In the genomic region with DNA sequence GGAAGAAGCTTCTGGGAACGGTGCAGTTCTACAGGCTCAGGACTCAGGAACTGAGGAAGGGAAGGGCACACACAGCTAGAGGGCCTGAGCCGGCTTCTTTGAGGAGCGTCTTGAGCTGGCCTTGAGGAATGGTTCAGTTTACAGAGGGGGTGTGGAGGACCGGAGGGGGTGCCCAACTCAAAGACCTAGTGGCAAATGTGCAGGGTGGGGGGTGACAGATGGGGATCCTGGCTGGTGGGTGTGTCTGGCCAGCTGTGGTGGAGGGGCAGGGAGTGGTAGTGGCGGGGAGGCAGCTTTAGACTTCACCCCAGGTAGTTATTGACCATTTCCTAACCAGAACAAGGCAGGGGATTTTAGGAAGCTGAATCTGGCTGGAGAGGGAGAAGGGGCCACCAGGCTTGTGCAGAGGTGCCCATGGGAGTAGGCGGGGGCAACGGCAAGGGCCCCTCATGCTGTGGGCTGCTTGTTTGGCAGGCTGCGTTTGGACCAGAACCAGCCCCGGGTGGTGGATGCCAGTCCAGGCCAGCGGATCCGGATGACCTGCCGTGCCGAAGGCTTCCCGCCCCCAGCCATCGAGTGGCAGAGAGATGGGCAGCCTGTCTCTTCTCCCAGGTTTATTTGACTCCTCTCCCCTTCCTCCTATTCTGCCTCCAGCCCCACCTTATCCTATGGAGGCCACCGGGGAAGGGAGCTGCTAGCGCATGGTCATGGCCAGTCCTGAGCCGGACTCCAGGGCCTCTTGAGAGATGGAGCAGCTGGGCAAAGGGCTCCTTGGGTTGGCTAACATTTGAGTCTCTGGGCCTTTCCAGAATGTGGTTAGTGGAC, we compare ENCODE assay signal across 22 cellular contexts.
"Had no signal": no experiment of that assay in that cellular context is flagged by ENCODE, and none has a peak within 500 bp of the region (broad histone marks: within the 10 kb centered on the region; RNA-seq: fewer than 3 reads in every experiment).

No MANE protein-coding gene starts in this region.

- H3K27me3 Mint-ChIP-seq: dendritic cell treated with granulocyte-macrophage colony-stimulating factor and Interleukin-4, amounts not matched to agents 40 ng/mL and 50 ng/mL, for 4 days had no signal

- ATAC-seq: effector memory CD8-positive, alpha-beta T cell; lower lobe of right lung had no signal

- H3K27ac Mint-ChIP-seq: activated B cell treated with CpG ODN at 0.5 μM for 24 hours; activated CD4-positive, alpha-beta T cell treated with anti-CD3 and anti-CD28 coated beads, Interleukin-2, amount 10 ng/mL, durations not matched to agents 24 days and 14 days; activated T-helper 2 cell treated with anti-CD3 and anti-CD28 coated beads, Interferon-gamma antibody, Interleukin-2, Interleukin-4, amounts not matched to agents 10 μg/mL and 5 μg/mL and 100 μg/mL, durations not matched to agents 14 hours and 24 hours and 36 hours; dendritic cell treated with granulocyte-macrophage colony-stimulating factor and Interleukin-4, amounts not matched to agents 40 ng/mL and 50 ng/mL, for 4 days had no signal

- H3K4me1 Mint-ChIP-seq: activated CD4-positive, alpha-beta T cell treated with anti-CD3 and anti-CD28 coated beads, Interleukin-2, amount 10 ng/mL, durations not matched to agents 24 days and 14 days had no signal

- H3K27me3 ChIP-seq: ascending aorta, breast epithelium, upper lobe of left lung had no signal

- H3K27ac ChIP-seq: ascending aorta, breast epithelium, epithelial cell of prostate, lower lobe of right lung, skin epidermis, upper lobe of left lung had no signal

- DNase-seq: activated B cell treated with CpG ODN at 0.5 μM for 24 hours; activated CD4-positive, alpha-beta T cell treated with anti-CD3 and anti-CD28 coated beads, Interleukin-2, amount 10 ng/mL, durations not matched to agents 24 days and 14 days; activated CD8-positive, alpha-beta memory T cell treated with anti-CD3 and anti-CD28 coated beads for 24 hours; activated naive CD4-positive, alpha-beta T cell treated with anti-CD3 and anti-CD28 coated beads, Interleukin-2, amount 10 ng/mL, durations not matched to agents 7 days and 5 days; activated T-cell treated with anti-CD3 and anti-CD28 coated beads for 4 hours; cerebellar nuclear complex; effector memory CD8-positive, alpha-beta T cell; kidney glomerular epithelial cell; lower lobe of right lung; naive B cell; stimulated activated CD4-positive, alpha-beta T cell treated with anti-CD3 and anti-CD28 coated beads, Interleukin-15, amount 100 ng/mL, for 24 hours; stimulated activated CD4-positive, alpha-beta T cell treated with anti-CD3 and anti-CD28 coated beads, Interleukin-4, amount 100 ng/mL, for 1 hour; stimulated activated naive CD4-positive, alpha-beta T cell treated with Interleukin-2 at 50 U/mL for 16 hours; T-helper 2 cell had no signal

- H3K4me3 Mint-ChIP-seq: activated B cell treated with CpG ODN at 0.5 μM for 24 hours; activated CD4-positive, alpha-beta T cell treated with anti-CD3 and anti-CD28 coated beads, Interleukin-2, amount 10 ng/mL, durations not matched to agents 24 days and 14 days; activated naive CD4-positive, alpha-beta T cell treated with anti-CD3 and anti-CD28 coated beads, Interleukin-2, amount 10 ng/mL, durations not matched to agents 7 days and 5 days; dendritic cell treated with granulocyte-macrophage colony-stimulating factor and Interleukin-4, amounts not matched to agents 40 ng/mL and 50 ng/mL, for 4 days; effector memory CD8-positive, alpha-beta T cell; naive B cell had no signal

- FAIRE-seq: frontal cortex had no signal

- H3K36me3 ChIP-seq: ascending aorta, breast epithelium, lower lobe of right lung, upper lobe of left lung had no signal

- H3K9me3 Mint-ChIP-seq: activated B cell treated with CpG ODN at 0.5 μM for 24 hours; activated CD4-positive, alpha-beta T cell treated with anti-CD3 and anti-CD28 coated beads, Interleukin-2, amount 10 ng/mL, durations not matched to agents 24 days and 14 days; activated naive CD4-positive, alpha-beta T cell treated with anti-CD3 and anti-CD28 coated beads, Interleukin-2, amount 10 ng/mL, durations not matched to agents 7 days and 5 days; activated T-helper 2 cell treated with anti-CD3 and anti-CD28 coated beads, Interferon-gamma antibody, Interleukin-2, Interleukin-4, amounts not matched to agents 10 μg/mL and 5 μg/mL and 100 μg/mL, durations not matched to agents 14 hours and 24 hours and 36 hours; dendritic cell treated with granulocyte-macrophage colony-stimulating factor and Interleukin-4, amounts not matched to agents 40 ng/mL and 50 ng/mL, for 4 days; effector memory CD8-positive, alpha-beta T cell; naive B cell had no signal

- H3K4me3 ChIP-seq: ascending aorta, breast epithelium, lower lobe of right lung, skin epidermis, upper lobe of left lung had no signal

- H3K9me3 ChIP-seq: ascending aorta, breast epithelium, lower lobe of right lung, upper lobe of left lung had no signal

- H3K36me3 Mint-ChIP-seq: activated naive CD4-positive, alpha-beta T cell treated with anti-CD3 and anti-CD28 coated beads, Interleukin-2, amount 10 ng/mL, durations not matched to agents 7 days and 5 days had no signal
